In genomic region chr18:58806826-58807714, GRCh38 we compare ENCODE assay signal across 10 cellular contexts. TPM values are rescaled to one million over a fixed set of nuclear protein-coding genes. Genes with fewer than 3 reads are reported as not detected.
DNase-seq lines count a peak whose midpoint lies in the region; ATAC-seq and TF ChIP-seq lines count a peak whose summit lies in the region.
"Had no signal": no experiment of that assay in that cellular context is flagged by ENCODE, and none has a peak within 500 bp of the region (broad histone marks: within the 10 kb centered on the region; RNA-seq: fewer than 3 reads in every experiment).

No MANE protein-coding gene starts in this region.

- TF ChIP-seq CTCF in GM13976 (IDR thresholded peaks at IDR 0.05; ENCODE audit: borderline replicate concordance, control extremely low read depth, extremely low read depth, insufficient read depth, missing control alignments) (no peak), GM20000 (IDR thresholded peaks at IDR 0.05; ENCODE audit: extremely low read depth, missing control alignments) (no peak), suprapubic skin (IDR thresholded peaks at IDR 0.05) (no peak)

- DNase-seq in GM13976 (ENCODE audit: low spot score) (peak; percentile 76), GM20000 (ENCODE audit: low spot score) (peak; percentile 67), SJCRH30 (no peak), hepatic stellate cell (ENCODE audit: low spot score) (no peak), H7 (no peak), suprapubic skin (ENCODE audit: low spot score in 2 of 2) (no peak)
- no peak for DNase-seq in stimulated activated CD4-positive, alpha-beta T cell treated with anti-CD3 and anti-CD28 coated beads, Interleukin-2, amount 100 ng/mL, for 48 hours
- DNase-seq: pancreas had no signal

- 94% methylated on average over 20 of the region's 20 CpGs for WGBS in suprapubic skin

- ATAC-seq in HG03025 (IDR thresholded peaks at IDR 0.05; ENCODE audit: low FRiP score, unreplicated experiment) = peak; percentile 92
- ATAC-seq: pancreas had no signal

- TF ChIP-seq POLR2A in suprapubic skin (IDR thresholded peaks at IDR 0.05) = no peak

- H3K27ac ChIP-seq in SJCRH30 (no peak overlapping the region), suprapubic skin (no peak overlapping the region)
- H3K27ac ChIP-seq: pancreas, SJSA1 had no signal

- no peak for TF ChIP-seq EP300 in suprapubic skin (IDR thresholded peaks at IDR 0.05)

- H3K4me1 ChIP-seq in SJCRH30 (peaks cover 6% of the 10 kb centered on the region), suprapubic skin (no peaks in the 10 kb centered on the region)
- H3K4me1 ChIP-seq: pancreas had no signal

- H3K9me3 ChIP-seq in SJCRH30 (replicated peaks) (no peaks in the 10 kb centered on the region), suprapubic skin (no peaks in the 10 kb centered on the region)
- H3K9me3 ChIP-seq: pancreas, SJSA1 had no signal

- no peaks in the 10 kb centered on the region for H3K27me3 ChIP-seq in SJCRH30
- no peaks in the 10 kb centered on the region for H3K27me3 ChIP-seq in H7 (ENCODE audit: control insufficient read depth, insufficient read depth, low read length)
- no peaks in the 10 kb centered on the region for H3K27me3 ChIP-seq in suprapubic skin
- H3K27me3 ChIP-seq: pancreas, SJSA1 had no signal

- H3K36me3 ChIP-seq in SJCRH30 (no peaks in the 10 kb centered on the region), H7 (replicated peaks; ENCODE audit: control insufficient read depth, insufficient read depth, low read length) (peaks cover 2% of the 10 kb centered on the region), suprapubic skin (no peaks in the 10 kb centered on the region)
- H3K36me3 ChIP-seq: pancreas, SJSA1 had no signal

- in situ Hi-C loops in GM13976 (cut with MboI; ENCODE audit: low sequenced_read_pairs, unreplicated experiment) = no loop called here

- H3K4me3 ChIP-seq in SJCRH30 (peak overlapping the region; percentile 18), H7 (ENCODE audit: insufficient read depth, low read depth, low read length) (no peak overlapping the region), suprapubic skin (no peak overlapping the region)
- H3K4me3 ChIP-seq: pancreas, SJSA1 had no signal

RNA-seq across cellular contexts. Expression of gene ZNF532, which starts 57.6 kb away (rescaled TPM):
- 26.2 and 27.7 TPM in 2 replicates for total RNA-seq in SJCRH30 (2014; rRNA removed; shearing (Covaris generic))
- 71.6 and 111 TPM in 2 replicates for total RNA-seq in H7 (2014; rRNA removed; shearing (Covaris generic))
- total RNA-seq in suprapubic skin = 10 to 100 TPM; 31.1 to 58.5 (median 51.7) TPM

Comparison
In these comparisons a context has a peak if more than half of its experiments do, and no peak if none do; other contexts are left out.
1. DNase-seq: peak in GM13976 (single experiment) and GM20000 (single experiment); none in SJCRH30 (0 of 2), hepatic stellate cell (single experiment), stimulated activated CD4-positive, alpha-beta T cell treated with anti-CD3 and anti-CD28 coated beads, Interleukin-2, amount 100 ng/mL, for 48 hours (0 of 2), H7 (single experiment) and suprapubic skin (0 of 2).